ENCODE assay signal across 31 cellular contexts in the genomic region with DNA sequence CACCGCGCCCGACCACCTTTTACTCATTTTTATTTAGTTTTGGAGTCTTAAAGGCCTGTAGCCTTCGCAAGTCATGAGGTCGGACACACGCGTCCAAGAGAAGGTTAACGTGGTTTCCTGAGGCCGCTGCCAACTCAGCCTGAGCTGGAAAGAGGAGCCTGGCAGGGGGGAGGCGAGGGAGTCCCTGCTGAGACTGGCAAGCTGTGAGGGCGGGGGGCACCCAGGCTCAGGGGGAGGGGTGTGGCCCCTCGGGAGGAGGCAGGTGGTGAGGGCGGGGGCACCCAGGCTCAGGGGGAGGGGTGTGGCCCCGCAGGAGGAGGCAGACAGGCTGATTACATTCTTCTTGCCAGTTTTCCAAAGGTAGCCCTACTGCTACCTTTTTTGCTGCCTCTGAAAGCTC.
DNase-seq lines count a peak whose midpoint lies in the region; ATAC-seq, FAIRE-seq and TF ChIP-seq lines count a peak whose summit lies in the region.
"Had no signal": no experiment of that assay in that cellular context is flagged by ENCODE, and none has a peak within 500 bp of the region (broad histone marks: within the 10 kb centered on the region; RNA-seq: fewer than 3 reads in every experiment).

No MANE protein-coding gene starts in this region.

- H3K4me3 ChIP-seq in GM12878 = no peak overlapping the region
- H3K4me3 ChIP-seq: coronary artery, esophagus muscularis mucosa, hepatocyte, left lung, skin epidermis had no signal

- H2AFZ ChIP-seq in GM12878 (ENCODE audit: control insufficient read depth, low read depth, low read length) = no peak overlapping the region
- H2AFZ ChIP-seq: hepatocyte had no signal

- ATAC-seq in GM12878 (no peak), HG03442 (IDR thresholded peaks at IDR 0.05; ENCODE audit: unreplicated experiment) (no peak), HG03469 (IDR thresholded peaks at IDR 0.05; ENCODE audit: unreplicated experiment) (no peak)
- ATAC-seq in activated CD8-positive, alpha-beta T cell treated with anti-CD3 and anti-CD28 coated beads for 36 hours = no peak
- ATAC-seq: activated T-cell treated with anti-CD3 and anti-CD28 coated beads, Interleukin-2, amount 50 U/mL, for 72 hours; left lung; SK-N-SH treated with all-trans-retinoic acid at 6 μM for 48 hours had no signal

- no peaks in the 10 kb centered on the region for H3K36me3 Mint-ChIP-seq in activated CD8-positive, alpha-beta T cell treated with anti-CD3 and anti-CD28 coated beads for 36 hours (ENCODE audit: low read depth)
- H3K36me3 Mint-ChIP-seq: activated naive CD4-positive, alpha-beta T cell treated with anti-CD3 and anti-CD28 coated beads, Interleukin-2, amount 10 ng/mL, durations not matched to agents 7 days and 5 days; CD14-positive monocyte; immature natural killer cell; naive B cell had no signal

- H3K27ac ChIP-seq in GM12878 (ENCODE audit: control insufficient read depth, insufficient read depth) = peak overlapping the region; percentile 31
- H3K27ac ChIP-seq: coronary artery, esophagus muscularis mucosa, hepatocyte, left lung, skin epidermis, VCaP had no signal

- H4K20me1 ChIP-seq in GM12878 (ENCODE audit: control insufficient read depth, insufficient read depth) = no peaks in the 10 kb centered on the region

- no peaks in the 10 kb centered on the region for H3K4me1 Mint-ChIP-seq in activated CD8-positive, alpha-beta T cell treated with anti-CD3 and anti-CD28 coated beads for 36 hours (ENCODE audit: low read depth)
- H3K4me1 Mint-ChIP-seq: activated CD4-positive, alpha-beta T cell treated with anti-CD3 and anti-CD28 coated beads, Interleukin-2, amount 10 ng/mL, durations not matched to agents 24 days and 14 days; activated naive CD4-positive, alpha-beta T cell treated with anti-CD3 and anti-CD28 coated beads, Interleukin-2, amount 10 ng/mL, durations not matched to agents 7 days and 5 days; CD14-positive monocyte; immature natural killer cell had no signal

- H3K27me3 Mint-ChIP-seq in activated CD8-positive, alpha-beta T cell treated with anti-CD3 and anti-CD28 coated beads for 36 hours = peaks cover 6% of the 10 kb centered on the region
- H3K27me3 Mint-ChIP-seq: activated CD4-positive, alpha-beta T cell treated with anti-CD3 and anti-CD28 coated beads, Interleukin-2, amount 10 ng/mL, durations not matched to agents 24 days and 14 days; activated naive CD4-positive, alpha-beta T cell treated with anti-CD3 and anti-CD28 coated beads, Interleukin-2, amount 10 ng/mL, durations not matched to agents 7 days and 5 days had no signal

- TF ChIP-seq POLR2A in GM12878 (IDR thresholded peaks at IDR 0.05; ENCODE audit: low read depth, low read length) = no peak

- H3K9me3 ChIP-seq in GM12878 (replicated peaks; ENCODE audit: control insufficient read depth, insufficient read depth, low read length) = no peaks in the 10 kb centered on the region
- H3K9me3 ChIP-seq: esophagus muscularis mucosa, left lung had no signal

- RAD21 ChIA-PET in GM12878 (lab: Charles Lee; ENCODE audit: unreplicated experiment) = interaction anchor here (0.8 to 1.8 kb wide), 7 partner anchors 20 to 236 kb away, joined by 3 to 7 read pairs (median 4); a partner anchor contains a TSS

- in situ Hi-C loops in GM12878 (cut with MboI) = no loop called here

- no peak overlapping the region for H3K4me2 ChIP-seq in GM12878 (ENCODE audit: control insufficient read depth, insufficient read depth)
- H3K4me2 ChIP-seq: hepatocyte had no signal

- no peaks in the 10 kb centered on the region for H3K9me3 Mint-ChIP-seq in activated CD8-positive, alpha-beta T cell treated with anti-CD3 and anti-CD28 coated beads for 36 hours
- H3K9me3 Mint-ChIP-seq: activated CD4-positive, alpha-beta T cell treated with anti-CD3 and anti-CD28 coated beads, Interleukin-2, amount 10 ng/mL, durations not matched to agents 24 days and 14 days; activated naive CD4-positive, alpha-beta T cell treated with anti-CD3 and anti-CD28 coated beads, Interleukin-2, amount 10 ng/mL, durations not matched to agents 7 days and 5 days; activated T-cell treated with anti-CD3 and anti-CD28 coated beads, Interleukin-2, amount 50 U/mL, for 72 hours; CD14-positive monocyte; T-helper 2 cell treated with Interferon-gamma antibody and Interleukin-4, amounts not matched to agents 5 μg/mL and 100 μg/mL, for 36 hours had no signal

- peak; percentile 18 for DNase-seq in NCI-H748 (lab: John Stamatoyannopoulos, UW; ENCODE audit: unreplicated experiment)
- no peak for DNase-seq in NCI-H748 treated with DMSO at 0.1 percent for 48 hours (lab: John Stamatoyannopoulos, UW)
- peak; percentile 65 for DNase-seq in NCI-H2107 (lab: John Stamatoyannopoulos, UW)
- DNase-seq in GM12878 (ENCODE audit: low read depth, low spot score) = no peak
- no peak for DNase-seq in activated CD8-positive, alpha-beta T cell treated with anti-CD3 and anti-CD28 coated beads for 36 hours
- DNase-seq in hypothalamus (lab: John Stamatoyannopoulos, UW) = no peak
- DNase-seq: activated CD4-positive, alpha-beta T cell treated with anti-CD3 and anti-CD28 coated beads, Interleukin-2, amount 10 ng/mL, durations not matched to agents 24 days and 14 days; activated naive CD4-positive, alpha-beta T cell treated with anti-CD3 and anti-CD28 coated beads, Interleukin-2, amount 10 ng/mL, durations not matched to agents 7 days and 5 days; activated T-cell treated with anti-CD3 and anti-CD28 coated beads, Interleukin-2, amount 50 U/mL, for 72 hours; amniotic stem cell; immature natural killer cell; KG1; mesendoderm; naive B cell; NCI-H2081 treated with DMSO at 0.1 percent for 48 hours; occipital lobe; OCI-M1 had no signal

- no peak for TF ChIP-seq RAD21 in GM12878 (IDR thresholded peaks at IDR 0.05; ENCODE audit: insufficient read depth, low read depth, low read length)

- CTCF ChIA-PET in GM12878 (lab: Yijun Ruan, JAX) = interaction anchor here (0.6 to 1.6 kb wide), 3 partner anchors 236 to 1684 kb away, joined by 3 to 4 read pairs (median 3); no protein-coding TSS in a partner anchor
- CTCF ChIA-PET in activated CD8-positive, alpha-beta T cell treated with anti-CD3 and anti-CD28 coated beads for 36 hours (lab: Charles Lee) = no interaction called here

- no peak for FAIRE-seq in GM12878 (lab: Jason Lieb, UNC)
- FAIRE-seq: bronchial epithelial cell, frontal cortex, H1 had no signal

- no peaks in the 10 kb centered on the region; the same call in 1 of the 2 replicates for H3K4me1 ChIP-seq in GM12878 (ENCODE audit: control insufficient read depth, insufficient read depth, low read length)
- H3K4me1 ChIP-seq: esophagus muscularis mucosa, left lung had no signal

- SMC1A ChIA-PET in GM12878 (lab: Charles Lee; ENCODE audit: uncharacterized antibody, unreplicated experiment) = interaction anchor here (0.6 to 2.1 kb wide), 6 partner anchors 9 to 117 kb away, joined by 3 to 5 read pairs (median 4); no protein-coding TSS in a partner anchor

- TF ChIP-seq CTCF in GM12878 (IDR thresholded peaks at IDR 0.05 in 2 of 3, conservative IDR thresholded peaks at IDR 0.05 in 1 of 3; ENCODE audit: control insufficient read depth in 2 of 3, extremely low read depth in 1 of 3, insufficient read depth in 1 of 3, low read depth in 3 of 3, low read length in 3 of 3) = no peak
- no peak for TF ChIP-seq CTCF in activated CD8-positive, alpha-beta T cell treated with anti-CD3 and anti-CD28 coated beads for 36 hours (IDR thresholded peaks at IDR 0.05)

- POLR2A ChIA-PET in GM12878 (lab: Charles Lee) = interaction anchor here (1.3 kb wide), 1 partner anchor 236 kb away, joined by 5 read pairs; a partner anchor contains a TSS
- POLR2A ChIA-PET in activated CD8-positive, alpha-beta T cell treated with anti-CD3 and anti-CD28 coated beads for 36 hours (lab: Charles Lee) = no interaction called here

- H3K36me3 ChIP-seq in GM12878 (ENCODE audit: control insufficient read depth in 2 of 2, insufficient read depth in 2 of 2, low read length in 1 of 2) = no peaks in the 10 kb centered on the region
- H3K36me3 ChIP-seq: esophagus muscularis mucosa, left lung had no signal

- BruUV-seq in GM12878 (replicated peaks; lab: Mats Ljungman, UMichigan) = no TSS peak

- no peak overlapping the region for H3K27ac Mint-ChIP-seq in activated CD8-positive, alpha-beta T cell treated with anti-CD3 and anti-CD28 coated beads for 36 hours
- H3K27ac Mint-ChIP-seq: activated CD4-positive, alpha-beta T cell treated with anti-CD3 and anti-CD28 coated beads, Interleukin-2, amount 10 ng/mL, durations not matched to agents 24 days and 14 days; activated naive CD4-positive, alpha-beta T cell treated with anti-CD3 and anti-CD28 coated beads, Interleukin-2, amount 10 ng/mL, durations not matched to agents 7 days and 5 days; activated T-cell treated with anti-CD3 and anti-CD28 coated beads, Interleukin-2, amount 50 U/mL, for 72 hours; CD14-positive monocyte; immature natural killer cell; naive B cell; T-helper 2 cell treated with Interferon-gamma antibody and Interleukin-4, amounts not matched to agents 5 μg/mL and 100 μg/mL, for 36 hours had no signal

- H3K9ac ChIP-seq in GM12878 (ENCODE audit: control insufficient read depth, insufficient read depth, low read length) = no peak overlapping the region; the same call in 1 of the 2 replicates

- no peaks in the 10 kb centered on the region for H3K27me3 ChIP-seq in GM12878 (replicated peaks in 1 of 2; ENCODE audit: control insufficient read depth in 2 of 2, insufficient read depth in 2 of 2, low read length in 1 of 2)
- H3K27me3 ChIP-seq: hepatocyte had no signal

- TF ChIP-seq EP300 in GM12878 (IDR thresholded peaks at IDR 0.05; ENCODE audit: borderline replicate concordance in 1 of 2, control insufficient read depth in 1 of 2, low read depth in 2 of 2, low read length in 2 of 2) = no peak

- H3K4me3 Mint-ChIP-seq in activated CD8-positive, alpha-beta T cell treated with anti-CD3 and anti-CD28 coated beads for 36 hours = no peak overlapping the region
- H3K4me3 Mint-ChIP-seq: activated CD4-positive, alpha-beta T cell treated with anti-CD3 and anti-CD28 coated beads, Interleukin-2, amount 10 ng/mL, durations not matched to agents 24 days and 14 days; activated naive CD4-positive, alpha-beta T cell treated with anti-CD3 and anti-CD28 coated beads, Interleukin-2, amount 10 ng/mL, durations not matched to agents 7 days and 5 days; activated T-cell treated with anti-CD3 and anti-CD28 coated beads, Interleukin-2, amount 50 U/mL, for 72 hours; CD14-positive monocyte; immature natural killer cell; naive B cell; T-helper 2 cell treated with Interferon-gamma antibody and Interleukin-4, amounts not matched to agents 5 μg/mL and 100 μg/mL, for 36 hours had no signal

- WGBS in GM12878 (ENCODE audit: insufficient coverage, insufficient replicate concordance, low lambda C conversion rate, missing lambda C conversion rate) = 52% methylated on average over 12 of the region's 14 CpGs

- intact Hi-C loops in GM12878 (cut with micrococcal nuclease; ENCODE audit: unreplicated experiment) = no loop called here
- intact Hi-C loops in activated CD8-positive, alpha-beta T cell treated with anti-CD3 and anti-CD28 coated beads for 36 hours (cut with micrococcal nuclease) = no loop called here

- no peaks in the 10 kb centered on the region for H3K79me2 ChIP-seq in GM12878 (ENCODE audit: control insufficient read depth, insufficient read depth, low read length)
- H3K79me2 ChIP-seq: hepatocyte had no signal

TF ChIP-seq in GM12878, 131 proteins besides CTCF, POLR2A, EP300 and RAD21 (continues in another document):
- TF ChIP-seq TCF12 (IDR thresholded peaks at IDR 0.05; ENCODE audit: low read depth, low read length) = 0 out of 2 replicates have a peak, but pooled peaks have one; percentile 10

Comparison
In these comparisons a context has a peak if more than half of its experiments do, and no peak if none do; other contexts are left out.
1. DNase-seq: peak in NCI-H748 (single experiment) and NCI-H2107 (single experiment); none in NCI-H748 treated with DMSO at 0.1 percent for 48 hours (single experiment), GM12878 (single experiment), activated CD8-positive, alpha-beta T cell treated with anti-CD3 and anti-CD28 coated beads for 36 hours (single experiment) and hypothalamus (0 of 51).